Comparison of ENCODE assay signal across 10 cellular contexts in genomic region chr5:149485655-149486615, GRCh38.
DNase-seq lines count a peak whose midpoint lies in the region; ATAC-seq, FAIRE-seq and TF ChIP-seq lines count a peak whose summit lies in the region.
"Had no signal": no experiment of that assay in that cellular context is flagged by ENCODE, and none has a peak within 500 bp of the region (broad histone marks: within the 10 kb centered on the region; RNA-seq: fewer than 3 reads in every experiment).

No MANE protein-coding gene starts in this region.

- H3F3A ChIP-seq in GM23338 (replicated peaks; ENCODE audit: low read depth): no peaks in the 10 kb centered on the region

- H3K4me1 ChIP-seq in endothelial cell of umbilical vein (ENCODE audit: control insufficient read depth, extremely low read depth, insufficient read depth, low read length): peaks cover 22% of the 10 kb centered on the region
- H3K4me1 ChIP-seq in GM23338 (ENCODE audit: insufficient read depth): no peaks in the 10 kb centered on the region

- CTCF ChIA-PET in endothelial cell of umbilical vein (lab: Charles Lee): interaction anchor here (0.7 to 3.2 kb wide), 15 partner anchors 14 to 96 kb away, joined by 3 to 17 read pairs (median 5); partner anchors contain the start of gene ARHGEF37

- H3K4me1 Mint-ChIP-seq in nephron: peaks cover 49% of the 10 kb centered on the region
- peaks cover 0 to 5% of the 10 kb centered on the region in 2 donors for H3K4me1 Mint-ChIP-seq in immature natural killer cell
- peaks cover 5% of the 10 kb centered on the region; the same call in 2 of the 3 replicates for H3K4me1 Mint-ChIP-seq in GM23338

- H3K27ac Mint-ChIP-seq in nephron: peak overlapping the region; percentile 39 to 87 (median 50)
- no peak overlapping the region for H3K27ac Mint-ChIP-seq in immature natural killer cell
- no peak overlapping the region for H3K27ac Mint-ChIP-seq in GM23338

- no peak for TF ChIP-seq CTCF in endothelial cell of umbilical vein (IDR thresholded peaks at IDR 0.05; ENCODE audit: extremely low read depth in 1 of 2, insufficient read depth in 1 of 2, low read depth in 1 of 2, low read length in 2 of 2)
- TF ChIP-seq CTCF in nephron (IDR thresholded peaks at IDR 0.05; ENCODE audit: unreplicated experiment in 3 of 3): no peak
- no peak for TF ChIP-seq CTCF in GM23338 (conservative IDR thresholded peaks at IDR 0.05; ENCODE audit: low read depth in 2 of 2)

- no peaks in the 10 kb centered on the region for H4K20me1 ChIP-seq in endothelial cell of umbilical vein (replicated peaks; ENCODE audit: control insufficient read depth, extremely low read depth, insufficient read depth, low read length)
- H4K20me1 ChIP-seq in GM23338 (replicated peaks; ENCODE audit: insufficient read depth): no peaks in the 10 kb centered on the region

- TF ChIP-seq POLR2A in endothelial cell of umbilical vein (IDR thresholded peaks at IDR 0.05; ENCODE audit: low read depth, low read length): peak; percentile 1

- dilution Hi-C loops in endothelial cell of umbilical vein (cut with MboI; ENCODE audit: extremely low pct_ligation_motif_present, low sequenced_read_pairs): no loop called here

- H3K27ac ChIP-seq in endothelial cell of umbilical vein (ENCODE audit: insufficient read depth, low read depth, low read length) (peak overlapping the region; percentile 75), GM23338 (ENCODE audit: low read depth) (no peak overlapping the region)
- H3K27ac ChIP-seq: KMS-11, neutrophil had no signal

- no peak overlapping the region for H3K4me3 ChIP-seq in endothelial cell of umbilical vein (replicated peaks in 1 of 3; ENCODE audit: insufficient read depth in 1 of 3, low read depth in 1 of 3, low read length in 3 of 3)
- no peak overlapping the region for H3K4me3 ChIP-seq in GM23338

- H3K9me3 Mint-ChIP-seq in nephron: no peaks in the 10 kb centered on the region
- H3K9me3 Mint-ChIP-seq in immature natural killer cell: no peaks in the 10 kb centered on the region
- H3K9me3 Mint-ChIP-seq in GM23338: no peaks in the 10 kb centered on the region

- H3K9me1 ChIP-seq in endothelial cell of umbilical vein (replicated peaks; ENCODE audit: control insufficient read depth, extremely low read depth, insufficient read depth, low read length): no peaks in the 10 kb centered on the region

- no peaks in the 10 kb centered on the region for H3K36me3 Mint-ChIP-seq in nephron (ENCODE audit: low read depth)
- H3K36me3 Mint-ChIP-seq in immature natural killer cell: no peaks in the 10 kb centered on the region
- no peaks in the 10 kb centered on the region for H3K36me3 Mint-ChIP-seq in GM23338 (ENCODE audit: low read depth)

- BruUV-seq in endothelial cell of umbilical vein (replicated peaks; lab: Mats Ljungman, UMichigan): TSS peak; percentile 90

- H3K4me3 Mint-ChIP-seq in nephron (no peak overlapping the region), immature natural killer cell (no peak overlapping the region), GM23338 (no peak overlapping the region; the same call in 2 of the 3 replicates)

- DNase-seq in Daoy (ENCODE audit: low read depth) (peak; percentile 95), NCI-H69 (lab: John Stamatoyannopoulos, UW) (peak; percentile 72), endothelial cell of umbilical vein (ENCODE audit: low read depth, low spot score) (peak; percentile 98), immature natural killer cell (no peak), GM23338 (ENCODE audit: low spot score) (no peak)
- no peak for DNase-seq in activated CD4-positive, alpha-beta T cell treated with anti-CD3 and anti-CD28 coated beads for 1 hour

- intact Hi-C loops in endothelial cell of umbilical vein (cut with micrococcal nuclease): loop anchor here (1.0 to 2.0 kb wide), 4 partner anchors 34 to 75 kb away; partner anchors contain the start of gene CSNK1A1

- H3K36me3 ChIP-seq in endothelial cell of umbilical vein (ENCODE audit: control insufficient read depth in 2 of 2, extremely low read depth in 1 of 2, insufficient read depth in 2 of 2, low read length in 2 of 2) (no peaks in the 10 kb centered on the region), GM23338 (ENCODE audit: insufficient read depth) (no peaks in the 10 kb centered on the region)
- H3K36me3 ChIP-seq: neutrophil had no signal

- H3K9me2 ChIP-seq in GM23338 (ENCODE audit: insufficient read depth): no peaks in the 10 kb centered on the region

- FAIRE-seq in endothelial cell of umbilical vein (lab: Jason Lieb, UNC): peak; percentile 87

- H3K9me3 ChIP-seq in endothelial cell of umbilical vein (replicated peaks; ENCODE audit: control insufficient read depth, insufficient read depth, low read length): no peaks in the 10 kb centered on the region
- H3K9me3 ChIP-seq: neutrophil had no signal

- peak overlapping the region; percentile 53 for H3K9ac ChIP-seq in endothelial cell of umbilical vein (replicated peaks; ENCODE audit: extremely low read depth, insufficient read depth, low read length)
- H3K9ac ChIP-seq: KMS-11 had no signal

- ATAC-seq in GM23338: no peak; the same call in 2 of the 3 replicates
- ATAC-seq in HG03439 (IDR thresholded peaks at IDR 0.05; ENCODE audit: unreplicated experiment): no peak

- H3K79me2 ChIP-seq in endothelial cell of umbilical vein (ENCODE audit: control insufficient read depth, insufficient read depth, low read length) (no peaks in the 10 kb centered on the region), GM23338 (replicated peaks; ENCODE audit: insufficient read depth) (no peaks in the 10 kb centered on the region)

- no peak overlapping the region for H2AFZ ChIP-seq in endothelial cell of umbilical vein (ENCODE audit: low read depth, low read length)
- no peak overlapping the region for H2AFZ ChIP-seq in GM23338

- H3K4me2 ChIP-seq in endothelial cell of umbilical vein (ENCODE audit: insufficient read depth, low read length) (peak overlapping the region; percentile 4), GM23338 (no peak overlapping the region)
- H3K4me2 ChIP-seq: KMS-11 had no signal

- no peaks in the 10 kb centered on the region for H3K27me3 Mint-ChIP-seq in nephron (ENCODE audit: low read depth)
- H3K27me3 Mint-ChIP-seq in immature natural killer cell (ENCODE audit: low read depth in 3 of 3): peaks cover 3 to 8% (median 5%) of the 10 kb centered on the region in 3 donors
- H3K27me3 Mint-ChIP-seq in GM23338 (ENCODE audit: insufficient read depth, low read depth, poor library complexity): peaks cover 12% of the 10 kb centered on the region

- POLR2A ChIA-PET in endothelial cell of umbilical vein (lab: Charles Lee): interaction anchor here (0.8 to 1.4 kb wide), 4 partner anchors 10 to 66 kb away, joined by 3 to 5 read pairs (median 3); no protein-coding TSS in a partner anchor

- no peaks in the 10 kb centered on the region for H3K27me3 ChIP-seq in endothelial cell of umbilical vein (ENCODE audit: control insufficient read depth in 2 of 2, insufficient read depth in 2 of 2, low read length in 2 of 2)
- no peaks in the 10 kb centered on the region for H3K27me3 ChIP-seq in GM23338 (ENCODE audit: insufficient read depth)

TF ChIP-seq in endothelial cell of umbilical vein, 7 proteins besides CTCF, POLR2A, EP300 and RAD21:
- TF ChIP-seq MYC (IDR thresholded peaks at IDR 0.05; ENCODE audit: low read depth, low read length) (no peak), MAX (IDR thresholded peaks at IDR 0.05; ENCODE audit: insufficient read depth, insufficient read length) (no peak), EZH2 (IDR thresholded peaks at IDR 0.05; ENCODE audit: borderline replicate concordance, low read depth, low read length, severe bottlenecking) (no peak), GATA2 (IDR thresholded peaks at IDR 0.05; ENCODE audit: insufficient read depth, insufficient read length, low read depth, low read length) (peak; percentile 62), FOS (IDR thresholded peaks at IDR 0.05; ENCODE audit: borderline replicate concordance, insufficient read depth, low read length) (peak; percentile 71), JUN (IDR thresholded peaks at IDR 0.05; ENCODE audit: borderline replicate concordance, insufficient read depth, insufficient read length, low read depth) (peak; percentile 70), POLR2AphosphoS5 (IDR thresholded peaks at IDR 0.05; ENCODE audit: insufficient read depth, low read depth, low read length) (peak; percentile 70)

TF ChIP-seq in GM23338, 12 proteins besides CTCF, POLR2A, EP300 and RAD21 (continues in another document):
- TF ChIP-seq NANOG (IDR thresholded peaks at IDR 0.05; ENCODE audit: borderline replicate concordance): no peak
- TF ChIP-seq ETS1 (IDR thresholded peaks at IDR 0.05): no peak
- TF ChIP-seq REST (IDR thresholded peaks at IDR 0.05; ENCODE audit: unreplicated experiment): no peak
- TF ChIP-seq EZH2phosphoT487 (IDR thresholded peaks at IDR 0.05; ENCODE audit: unreplicated experiment): no peak

Comparison
In these comparisons a context has a peak if more than half of its experiments do, and no peak if none do; other contexts are left out.
1. DNase-seq: peak in Daoy (single experiment), NCI-H69 (single experiment) and endothelial cell of umbilical vein (single experiment); none in immature natural killer cell (0 of 3), GM23338 (single experiment) and activated CD4-positive, alpha-beta T cell treated with anti-CD3 and anti-CD28 coated beads for 1 hour (single experiment).
2. H3K27ac Mint-ChIP-seq: peak in nephron (3 of 3); none in immature natural killer cell (0 of 6) and GM23338 (single experiment).